ENCODE assay signal across 1 cellular context in genomic region chr2:231965118-231965517, GRCh38.
TF ChIP-seq lines count a peak whose summit lies in the region.

No MANE protein-coding gene starts in this region.

TF ChIP-seq in SK-N-SH treated with all-trans-retinoic acid at 6 μM for 48 hours, 23 proteins besides CTCF, POLR2A, EP300 and RAD21 (continued from another document):
- TF ChIP-seq, protein P1, sequence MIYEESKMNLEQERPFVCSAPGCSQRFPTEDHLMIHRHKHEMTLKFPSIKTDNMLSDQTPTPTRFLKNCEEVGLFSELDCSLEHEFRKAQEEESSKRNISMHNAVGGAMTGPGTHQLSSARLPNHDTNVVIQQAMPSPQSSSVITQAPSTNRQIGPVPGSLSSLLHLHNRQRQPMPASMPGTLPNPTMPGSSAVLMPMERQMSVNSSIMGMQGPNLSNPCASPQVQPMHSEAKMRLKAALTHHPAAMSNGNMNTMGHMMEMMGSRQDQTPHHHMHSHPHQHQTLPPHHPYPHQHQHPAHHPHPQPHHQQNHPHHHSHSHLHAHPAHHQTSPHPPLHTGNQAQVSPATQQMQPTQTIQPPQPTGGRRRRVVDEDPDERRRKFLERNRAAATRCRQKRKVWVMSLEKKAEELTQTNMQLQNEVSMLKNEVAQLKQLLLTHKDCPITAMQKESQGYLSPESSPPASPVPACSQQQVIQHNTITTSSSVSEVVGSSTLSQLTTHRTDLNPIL (CRISPR knock-in tag; IDR thresholded peaks at IDR 0.05; ENCODE audit: low read depth): no peak
- TF ChIP-seq PPARA (CRISPR knock-in tag; IDR thresholded peaks at IDR 0.05; ENCODE audit: borderline replicate concordance): no peak
TF ChIP-seq in SK-N-SH treated with all-trans-retinoic acid at 6 μM for 48 hours: peak in this region for 0.
